Comparison of ENCODE assay signal across 31 cellular contexts in the genomic region with DNA sequence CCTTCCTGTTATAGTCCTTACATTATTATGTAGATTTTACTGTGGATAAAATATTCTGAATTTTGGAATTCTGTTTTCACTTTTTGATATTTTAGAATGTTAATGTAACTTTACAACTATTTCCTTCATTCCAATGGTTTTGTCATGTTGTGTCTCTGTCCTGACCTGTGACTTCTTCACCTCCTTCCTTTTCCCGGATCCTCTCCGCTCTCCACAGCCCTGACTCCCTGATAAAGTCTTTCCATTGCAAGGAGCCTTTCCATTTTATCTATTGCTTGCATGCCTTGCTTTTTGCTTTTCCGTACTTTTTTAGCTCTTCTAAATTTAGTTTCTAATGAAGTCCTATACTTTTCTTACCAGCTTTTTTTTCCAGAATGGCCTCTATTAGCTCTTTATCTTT.
"Had no signal": no experiment of that assay in that cellular context is flagged by ENCODE, and none has a peak within 500 bp of the region (broad histone marks: within the 10 kb centered on the region; RNA-seq: fewer than 3 reads in every experiment).

No MANE protein-coding gene starts in this region.

- H3K27ac ChIP-seq: adrenal gland, body of pancreas, esophagus muscularis mucosa, foreskin keratinocyte, gastrocnemius medialis, heart left ventricle had no signal

- H3K4me1 ChIP-seq: adrenal gland, body of pancreas, esophagus muscularis mucosa, foreskin keratinocyte, gastrocnemius medialis, heart left ventricle had no signal

- H3K4me3 Mint-ChIP-seq: activated CD4-positive, alpha-beta memory T cell treated with anti-CD3 and anti-CD28 coated beads, Interleukin-2, amount 10 ng/mL, durations not matched to agents 7 days and 5 days; activated CD4-positive, alpha-beta T cell treated with anti-CD3 and anti-CD28 coated beads, Interleukin-2, amount 10 ng/mL, durations not matched to agents 7 days and 5 days; activated naive CD4-positive, alpha-beta T cell treated with anti-CD3 and anti-CD28 coated beads, Interleukin-2, amount 50 U/mL, for 24 hours; activated naive CD8-positive, alpha-beta T cell treated with anti-CD3 and anti-CD28 coated beads for 36 hours; activated naive CD8-positive, alpha-beta T cell treated with anti-CD3 and anti-CD28 coated beads, Interleukin-2, amount 50 U/mL, for 24 hours; activated T-cell treated with anti-CD3 and anti-CD28 coated beads, Interleukin-2, amount 50 U/mL, for 24 hours; activated T-cell treated with anti-CD3 and anti-CD28 coated beads, Interleukin-2, amount 50 U/mL, for 72 hours; effector memory CD8-positive, alpha-beta T cell; WTC11 had no signal

- H3K9me3 Mint-ChIP-seq: activated CD4-positive, alpha-beta memory T cell treated with anti-CD3 and anti-CD28 coated beads, Interleukin-2, amount 10 ng/mL, durations not matched to agents 7 days and 5 days; activated CD4-positive, alpha-beta T cell treated with anti-CD3 and anti-CD28 coated beads, Interleukin-2, amount 10 ng/mL, durations not matched to agents 7 days and 5 days; activated naive CD4-positive, alpha-beta T cell treated with anti-CD3 and anti-CD28 coated beads, Interleukin-2, amount 50 U/mL, for 24 hours; activated naive CD8-positive, alpha-beta T cell treated with anti-CD3 and anti-CD28 coated beads for 36 hours; activated naive CD8-positive, alpha-beta T cell treated with anti-CD3 and anti-CD28 coated beads, Interleukin-2, amount 50 U/mL, for 24 hours; activated T-cell treated with anti-CD3 and anti-CD28 coated beads, Interleukin-2, amount 50 U/mL, for 24 hours; activated T-cell treated with anti-CD3 and anti-CD28 coated beads, Interleukin-2, amount 50 U/mL, for 72 hours; effector memory CD8-positive, alpha-beta T cell; WTC11 had no signal

- H3K36me3 ChIP-seq: adrenal gland, esophagus muscularis mucosa, gastrocnemius medialis, heart left ventricle had no signal

- ATAC-seq: activated naive CD8-positive, alpha-beta T cell treated with anti-CD3 and anti-CD28 coated beads, Interleukin-2, amount 50 U/mL, for 24 hours; activated T-cell treated with anti-CD3 and anti-CD28 coated beads, Interleukin-2, amount 50 U/mL, for 72 hours; body of pancreas; effector memory CD8-positive, alpha-beta T cell; foreskin keratinocyte; gastrocnemius medialis; heart left ventricle; WTC11 had no signal

- H3K4me1 Mint-ChIP-seq: activated CD4-positive, alpha-beta memory T cell treated with anti-CD3 and anti-CD28 coated beads, Interleukin-2, amount 10 ng/mL, durations not matched to agents 7 days and 5 days; activated CD4-positive, alpha-beta T cell treated with anti-CD3 and anti-CD28 coated beads, Interleukin-2, amount 10 ng/mL, durations not matched to agents 7 days and 5 days; activated naive CD4-positive, alpha-beta T cell treated with anti-CD3 and anti-CD28 coated beads, Interleukin-2, amount 50 U/mL, for 24 hours; activated naive CD8-positive, alpha-beta T cell treated with anti-CD3 and anti-CD28 coated beads for 36 hours; activated naive CD8-positive, alpha-beta T cell treated with anti-CD3 and anti-CD28 coated beads, Interleukin-2, amount 50 U/mL, for 24 hours had no signal

- H3K27me3 Mint-ChIP-seq: activated naive CD4-positive, alpha-beta T cell treated with anti-CD3 and anti-CD28 coated beads, Interleukin-2, amount 50 U/mL, for 24 hours; activated naive CD8-positive, alpha-beta T cell treated with anti-CD3 and anti-CD28 coated beads for 36 hours; activated naive CD8-positive, alpha-beta T cell treated with anti-CD3 and anti-CD28 coated beads, Interleukin-2, amount 50 U/mL, for 24 hours; activated T-cell treated with anti-CD3 and anti-CD28 coated beads, Interleukin-2, amount 50 U/mL, for 24 hours had no signal

- FAIRE-seq: colon had no signal

- DNase-seq: activated CD4-positive, alpha-beta memory T cell treated with anti-CD3 and anti-CD28 coated beads, Interleukin-2, amount 10 ng/mL, durations not matched to agents 7 days and 5 days; activated CD4-positive, alpha-beta T cell treated with anti-CD3 and anti-CD28 coated beads for 1 hour; activated CD4-positive, alpha-beta T cell treated with anti-CD3 and anti-CD28 coated beads for 4 hours; activated CD4-positive, alpha-beta T cell treated with anti-CD3 and anti-CD28 coated beads, Interleukin-2, amount 10 ng/mL, durations not matched to agents 7 days and 5 days; activated CD4-positive, alpha-beta T cell treated with anti-CD3 and anti-CD28 coated beads, Interleukin-2, amount 50 U/mL, for 4 hours; activated CD8-positive, alpha-beta memory T cell treated with anti-CD3 and anti-CD28 coated beads, Interleukin-2, amount 50 U/mL, for 48 hours; activated gamma-delta T cell; activated naive CD4-positive, alpha-beta T cell; activated naive CD8-positive, alpha-beta T cell treated with anti-CD3 and anti-CD28 coated beads for 36 hours; activated naive CD8-positive, alpha-beta T cell treated with anti-CD3 and anti-CD28 coated beads, Interleukin-2, amount 50 U/mL, for 24 hours; activated T-cell treated with anti-CD3 and anti-CD28 coated beads for 4 hours; activated T-cell treated with anti-CD3 and anti-CD28 coated beads, Interleukin-2, amount 50 U/mL, for 24 hours; activated T-cell treated with anti-CD3 and anti-CD28 coated beads, Interleukin-2, amount 50 U/mL, for 72 hours; adrenal gland; amygdala; aorta; body of pancreas; caudate nucleus; cortex of kidney; dermis blood vessel endothelial cell; effector CD4-positive, alpha-beta T cell; effector memory CD8-positive, alpha-beta T cell; foreskin keratinocyte; gastrocnemius medialis; glutamatergic neuron; heart left ventricle; T-helper 2 cell had no signal

- H3K36me3 Mint-ChIP-seq: activated naive CD4-positive, alpha-beta T cell treated with anti-CD3 and anti-CD28 coated beads, Interleukin-2, amount 50 U/mL, for 24 hours; activated naive CD8-positive, alpha-beta T cell treated with anti-CD3 and anti-CD28 coated beads for 36 hours; WTC11 had no signal

- H3K27ac Mint-ChIP-seq: activated CD4-positive, alpha-beta memory T cell treated with anti-CD3 and anti-CD28 coated beads, Interleukin-2, amount 10 ng/mL, durations not matched to agents 7 days and 5 days; activated CD4-positive, alpha-beta T cell treated with anti-CD3 and anti-CD28 coated beads, Interleukin-2, amount 10 ng/mL, durations not matched to agents 7 days and 5 days; activated naive CD4-positive, alpha-beta T cell treated with anti-CD3 and anti-CD28 coated beads, Interleukin-2, amount 50 U/mL, for 24 hours; activated naive CD8-positive, alpha-beta T cell treated with anti-CD3 and anti-CD28 coated beads for 36 hours; activated naive CD8-positive, alpha-beta T cell treated with anti-CD3 and anti-CD28 coated beads, Interleukin-2, amount 50 U/mL, for 24 hours; activated T-cell treated with anti-CD3 and anti-CD28 coated beads, Interleukin-2, amount 50 U/mL, for 24 hours; activated T-cell treated with anti-CD3 and anti-CD28 coated beads, Interleukin-2, amount 50 U/mL, for 72 hours; effector memory CD8-positive, alpha-beta T cell; WTC11 had no signal

- H3K27me3 ChIP-seq: adrenal gland, body of pancreas, esophagus muscularis mucosa, gastrocnemius medialis, heart left ventricle had no signal

- H3K4me3 ChIP-seq: adrenal gland, body of pancreas, esophagus muscularis mucosa, gastrocnemius medialis, heart left ventricle had no signal
